8 cellular contexts compared by ENCODE assay signal in genomic region chr4:67545199-67545995, GRCh38. TPM values are rescaled to one million over a fixed set of nuclear protein-coding genes. Genes with fewer than 3 reads are reported as not detected.
A peak's percentile ranks its signal among the peaks of the same experiment; 100 is the strongest.
DNase-seq lines count a peak whose midpoint lies in the region; ATAC-seq and TF ChIP-seq lines count a peak whose summit lies in the region.

A gene with protein sequence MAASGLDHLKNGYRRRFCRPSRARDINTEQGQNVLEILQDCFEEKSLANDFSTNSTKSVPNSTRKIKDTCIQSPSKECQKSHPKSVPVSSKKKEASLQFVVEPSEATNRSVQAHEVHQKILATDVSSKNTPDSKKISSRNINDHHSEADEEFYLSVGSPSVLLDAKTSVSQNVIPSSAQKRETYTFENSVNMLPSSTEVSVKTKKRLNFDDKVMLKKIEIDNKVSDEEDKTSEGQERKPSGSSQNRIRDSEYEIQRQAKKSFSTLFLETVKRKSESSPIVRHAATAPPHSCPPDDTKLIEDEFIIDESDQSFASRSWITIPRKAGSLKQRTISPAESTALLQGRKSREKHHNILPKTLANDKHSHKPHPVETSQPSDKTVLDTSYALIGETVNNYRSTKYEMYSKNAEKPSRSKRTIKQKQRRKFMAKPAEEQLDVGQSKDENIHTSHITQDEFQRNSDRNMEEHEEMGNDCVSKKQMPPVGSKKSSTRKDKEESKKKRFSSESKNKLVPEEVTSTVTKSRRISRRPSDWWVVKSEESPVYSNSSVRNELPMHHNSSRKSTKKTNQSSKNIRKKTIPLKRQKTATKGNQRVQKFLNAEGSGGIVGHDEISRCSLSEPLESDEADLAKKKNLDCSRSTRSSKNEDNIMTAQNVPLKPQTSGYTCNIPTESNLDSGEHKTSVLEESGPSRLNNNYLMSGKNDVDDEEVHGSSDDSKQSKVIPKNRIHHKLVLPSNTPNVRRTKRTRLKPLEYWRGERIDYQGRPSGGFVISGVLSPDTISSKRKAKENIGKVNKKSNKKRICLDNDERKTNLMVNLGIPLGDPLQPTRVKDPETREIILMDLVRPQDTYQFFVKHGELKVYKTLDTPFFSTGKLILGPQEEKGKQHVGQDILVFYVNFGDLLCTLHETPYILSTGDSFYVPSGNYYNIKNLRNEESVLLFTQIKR (minus strand): TSS chr4:67545503. CDS start chr4:67545355, 148 bp downstream.

- H3K9me3 Mint-ChIP-seq in activated CD4-positive, alpha-beta memory T cell treated with anti-CD3 and anti-CD28 coated beads for 36 hours = no peaks in the 10 kb centered on the region

- WGBS in lower leg skin, 2 donors = 0 to 1% methylated on average over 50 of the region's 53 CpGs

- POLR2A ChIA-PET in activated CD4-positive, alpha-beta memory T cell treated with anti-CD3 and anti-CD28 coated beads for 36 hours (lab: Charles Lee) = interaction anchor here (1.2 to 2.3 kb wide), 4 partner anchors 10 to 155 kb away, joined by 3 to 12 read pairs (median 3); partner anchors contain the start of gene UBA6

- H3K27me3 Mint-ChIP-seq in activated CD4-positive, alpha-beta memory T cell treated with anti-CD3 and anti-CD28 coated beads for 36 hours = no peaks in the 10 kb centered on the region

- DNase-seq in CD1c-positive myeloid dendritic cell (ENCODE audit: extremely low spot score) (peak; percentile 97), NCI-H82 treated with DMSO at 0.1 percent for 48 hours (lab: John Stamatoyannopoulos, UW; ENCODE audit: unreplicated experiment) (peak; percentile 70), dorsolateral prefrontal cortex (peak; percentile 94 to 97 (median 96)), lower leg skin (ENCODE audit: low spot score in 2 of 2) (peak; percentile 96 to 99)
- peak; percentile 97 for DNase-seq in activated CD4-positive, alpha-beta memory T cell treated with anti-CD3 and anti-CD28 coated beads for 36 hours
- DNase-seq in stimulated activated CD4-positive, alpha-beta T cell treated with anti-CD3 and anti-CD28 coated beads, Interleukin-4, amount 100 ng/mL, for 48 hours (ENCODE audit: low read depth in 2 of 2) = peak; percentile 86 to 93

- peak within 1 kb of the TSS; percentile 88 for H3K4me3 Mint-ChIP-seq in activated CD4-positive, alpha-beta memory T cell treated with anti-CD3 and anti-CD28 coated beads for 36 hours

- peak within 1 kb of the TSS; percentile 50 to 96 (median 84) for H3K4me3 ChIP-seq in dorsolateral prefrontal cortex
- H3K4me3 ChIP-seq in lower leg skin (ENCODE audit: low read depth, poor library complexity, severe bottlenecking) = peak within 1 kb of the TSS; percentile 72

- no peaks in the 10 kb centered on the region for H3K27me3 ChIP-seq in dorsolateral prefrontal cortex

- intact Hi-C loops in activated CD4-positive, alpha-beta memory T cell treated with anti-CD3 and anti-CD28 coated beads for 36 hours (cut with micrococcal nuclease) = loop anchor here (1.0 to 10.0 kb wide), 10 partner anchors 13 to 829 kb away; partner anchors contain the start of genes STAP1, UBA6 and YTHDC1
- intact Hi-C loops in dorsolateral prefrontal cortex (cut with DNase I) = loop anchor here (2.0 to 10.0 kb wide), 3 partner anchors 155 to 629 kb away; partner anchors contain the start of gene UBA6 (in 2 of the 2)
- intact Hi-C loops in lower leg skin (cut with DNase I; ENCODE audit: low total_unique reads) = no loop called here

- ATAC-seq in GM19438 (IDR thresholded peaks at IDR 0.05; ENCODE audit: low read depth, unreplicated experiment) = peak; percentile 95
- peak; percentile 84 for ATAC-seq in HG03575 (IDR thresholded peaks at IDR 0.05; ENCODE audit: extremely low read depth, insufficient number of reproducible peaks, low FRiP score, unreplicated experiment)

- peak in 24 of 56 donors; percentile 7 to 61 (median 24) for TF ChIP-seq CTCF in dorsolateral prefrontal cortex (IDR thresholded peaks at IDR 0.05 in 54 of 56, conservative IDR thresholded peaks at IDR 0.05 in 2 of 56; ENCODE audit: low read depth in 1 of 56, partially characterized antibody in 56 of 56)
- no peak for TF ChIP-seq CTCF in lower leg skin (IDR thresholded peaks at IDR 0.05)

- peaks cover 20% of the 10 kb centered on the region for H3K36me3 Mint-ChIP-seq in activated CD4-positive, alpha-beta memory T cell treated with anti-CD3 and anti-CD28 coated beads for 36 hours

- peak within 1 kb of the TSS; percentile 92 for H3K27ac Mint-ChIP-seq in activated CD4-positive, alpha-beta memory T cell treated with anti-CD3 and anti-CD28 coated beads for 36 hours

- peak within 1 kb of the TSS; percentile 4 to 94 (median 88) for H3K27ac ChIP-seq in dorsolateral prefrontal cortex

- H3K4me1 Mint-ChIP-seq in activated CD4-positive, alpha-beta memory T cell treated with anti-CD3 and anti-CD28 coated beads for 36 hours (ENCODE audit: low read depth) = peaks cover 37% of the 10 kb centered on the region

- CTCF ChIA-PET in activated CD4-positive, alpha-beta memory T cell treated with anti-CD3 and anti-CD28 coated beads for 36 hours (lab: Charles Lee) = interaction anchor here (0.5 to 1.3 kb wide), 3 partner anchors 24 to 366 kb away, joined by 3 read pairs; no protein-coding TSS in a partner anchor

- no peak for TF ChIP-seq POLR2A in lower leg skin (IDR thresholded peaks at IDR 0.05)

RNA-seq across cellular contexts. Expression of the gene that starts here (rescaled TPM):
- total RNA-seq in activated CD4-positive, alpha-beta memory T cell treated with anti-CD3 and anti-CD28 coated beads for 36 hours = 10 to 100 TPM; 32.6 to 33.5 TPM
- total RNA-seq in dorsolateral prefrontal cortex (10 to 100 TPM; 30.9 to 68.9 (median 46.0) TPM), lower leg skin (10 to 100 TPM; 18.9 to 39.6 (median 24.0) TPM)

Comparison
In these comparisons a context has a peak if more than half of its experiments do, and no peak if none do; other contexts are left out.
1. Peak in every context shown above with its lines: DNase-seq, ATAC-seq, H3K4me3 ChIP-seq and H3K27ac ChIP-seq.